In genomic region chr18:77069482-77069881, GRCh38 we compare ENCODE assay signal across 15 cellular contexts.
DNase-seq lines count a peak whose midpoint lies in the region; ATAC-seq and TF ChIP-seq lines count a peak whose summit lies in the region.
"Had no signal": no experiment of that assay in that cellular context is flagged by ENCODE, and none has a peak within 500 bp of the region (broad histone marks: within the 10 kb centered on the region; RNA-seq: fewer than 3 reads in every experiment).

No MANE protein-coding gene starts in this region.

- H3K9me3 Mint-ChIP-seq in activated naive CD4-positive, alpha-beta T cell treated with anti-CD3 and anti-CD28 coated beads, Interleukin-2, amount 50 U/mL, for 24 hours: no peaks in the 10 kb centered on the region
- H3K9me3 Mint-ChIP-seq in activated B cell treated with CpG ODN at 0.5 μM for 24 hours: peaks cover 2% of the 10 kb centered on the region

- H2BK15ac ChIP-seq in mesendoderm (replicated peaks; ENCODE audit: low read depth): no peak overlapping the region

- no peak overlapping the region for H3K4me3 ChIP-seq in testis
- no peak overlapping the region for H3K4me3 ChIP-seq in mesendoderm (ENCODE audit: low read length)
- H3K4me3 ChIP-seq: adrenal gland had no signal

- no peak overlapping the region for H3K4ac ChIP-seq in mesendoderm (ENCODE audit: low read depth, low read length)

- H3K27me3 Mint-ChIP-seq in activated naive CD4-positive, alpha-beta T cell treated with anti-CD3 and anti-CD28 coated beads, Interleukin-2, amount 50 U/mL, for 24 hours: no peaks in the 10 kb centered on the region
- no peaks in the 10 kb centered on the region for H3K27me3 Mint-ChIP-seq in activated B cell treated with CpG ODN at 0.5 μM for 24 hours

- TF ChIP-seq POLR2A in testis (IDR thresholded peaks at IDR 0.05): no peak

- no peak overlapping the region for H2BK5ac ChIP-seq in mesendoderm (ENCODE audit: low read length)

- peaks cover 16% of the 10 kb centered on the region for H3K36me3 Mint-ChIP-seq in activated naive CD4-positive, alpha-beta T cell treated with anti-CD3 and anti-CD28 coated beads, Interleukin-2, amount 50 U/mL, for 24 hours
- H3K36me3 Mint-ChIP-seq in activated B cell treated with CpG ODN at 0.5 μM for 24 hours (ENCODE audit: low read depth): peaks cover 52% of the 10 kb centered on the region

- peaks cover 25% of the 10 kb centered on the region for H3K4me1 ChIP-seq in testis
- H3K4me1 ChIP-seq in mesendoderm (ENCODE audit: control insufficient read depth, low read depth, low read length): peaks cover 2% of the 10 kb centered on the region

- H3K4me2 ChIP-seq in mesendoderm (ENCODE audit: low read length): no peak overlapping the region

- no peak for ATAC-seq in activated B cell treated with CpG ODN at 0.5 μM for 24 hours (ENCODE audit: low read depth)
- ATAC-seq: HCT116 had no signal

- WGBS in testis, 2 donors: 90 to 93% methylated on average over 14 of the region's 14 CpGs
- WGBS in mesendoderm (ENCODE audit: extremely low coverage, insufficient coverage, low lambda C conversion rate): no CpG with 5 or more reads among the region's 14 CpGs

- no peak for DNase-seq in activated naive CD4-positive, alpha-beta T cell (lab: John Stamatoyannopoulos, UW)
- DNase-seq in activated B cell treated with CpG ODN at 0.5 μM for 24 hours (no peak), mesenteric fat pad (ENCODE audit: low spot score) (peak; percentile 59), testis (no peak), mesendoderm (no peak), DMS79 treated with DMSO at 0.1 percent for 48 hours (lab: John Stamatoyannopoulos, UW) (no peak)
- DNase-seq in activated CD4-positive, CD25-positive, alpha-beta regulatory T cell treated with anti-CD3 and anti-CD28 coated beads, Interleukin-2, amount 50 U/mL, for 72 hours: no peak
- DNase-seq: NCI-H774; stimulated activated CD4-positive, alpha-beta T cell treated with anti-CD3 and anti-CD28 coated beads, Interleukin-12 subunit alpha, Interleukin-12 subunit beta, amount 100 ng/mL, for 4 hours; T1000 had no signal

- no peaks in the 10 kb centered on the region for H3K79me1 ChIP-seq in mesendoderm (ENCODE audit: low read length)

- H3K79me2 ChIP-seq in mesendoderm (ENCODE audit: control insufficient read depth, insufficient read depth, low read length): no peaks in the 10 kb centered on the region

- no peak overlapping the region for H2BK120ac ChIP-seq in mesendoderm (ENCODE audit: low read depth, low read length)

- no peak overlapping the region for H3K23ac ChIP-seq in mesendoderm (ENCODE audit: low read length)

- H3K36me3 ChIP-seq in testis (ENCODE audit: low read depth, missing control alignments): no peaks in the 10 kb centered on the region
- no peaks in the 10 kb centered on the region for H3K36me3 ChIP-seq in mesendoderm (ENCODE audit: control insufficient read depth, insufficient read depth, low read length)
- H3K36me3 ChIP-seq: adrenal gland had no signal

- H3K4me1 Mint-ChIP-seq in activated naive CD4-positive, alpha-beta T cell treated with anti-CD3 and anti-CD28 coated beads, Interleukin-2, amount 50 U/mL, for 24 hours: peaks cover 96% of the 10 kb centered on the region
- peaks cover 98% of the 10 kb centered on the region for H3K4me1 Mint-ChIP-seq in activated B cell treated with CpG ODN at 0.5 μM for 24 hours

- TF ChIP-seq CTCF in activated B cell treated with CpG ODN at 0.5 μM for 24 hours (IDR thresholded peaks at IDR 0.05) (no peak), testis (IDR thresholded peaks at IDR 0.05) (no peak)

- H2AK5ac ChIP-seq in mesendoderm (ENCODE audit: low read length): no peak overlapping the region

- no peaks in the 10 kb centered on the region for H3K27me3 ChIP-seq in testis
- no peaks in the 10 kb centered on the region for H3K27me3 ChIP-seq in mesendoderm (ENCODE audit: insufficient read depth, low read length, poor library complexity)
- H3K27me3 ChIP-seq: adrenal gland had no signal

- no peak overlapping the region for H4K8ac ChIP-seq in mesendoderm (ENCODE audit: low read depth, low read length)

- H3K18ac ChIP-seq in mesendoderm (ENCODE audit: low read length): no peak overlapping the region

- H3K56ac ChIP-seq in mesendoderm (ENCODE audit: low read length): no peak overlapping the region

- POLR2A ChIA-PET in activated B cell treated with CpG ODN at 0.5 μM for 24 hours (lab: Charles Lee): interaction anchor here (0.6 to 12.6 kb wide), 13 partner anchors 8 to 142 kb away, joined by 3 to 171 read pairs (median 4); partner anchors contain the start of gene MBP

- H4K5ac ChIP-seq in mesendoderm (ENCODE audit: low read length): no peak overlapping the region

- H3K4me3 Mint-ChIP-seq in activated naive CD4-positive, alpha-beta T cell treated with anti-CD3 and anti-CD28 coated beads, Interleukin-2, amount 50 U/mL, for 24 hours: peak overlapping the region; percentile 3
- H3K4me3 Mint-ChIP-seq in activated B cell treated with CpG ODN at 0.5 μM for 24 hours: peak overlapping the region; percentile 67

- intact Hi-C loops in activated B cell treated with CpG ODN at 0.5 μM for 24 hours (cut with micrococcal nuclease): loop anchor here (5.0 kb wide), 2 partner anchors 138 to 577 kb away; no protein-coding TSS in a partner anchor
- intact Hi-C loops in testis (cut with DNase I; ENCODE audit: low total_unique reads): loop anchor here (5.0 kb wide), 1 partner anchor 33 kb away; no protein-coding TSS in a partner anchor

- H3K27ac ChIP-seq in testis: peak overlapping the region; percentile 66 to 82
- H3K27ac ChIP-seq in mesendoderm (ENCODE audit: low read depth, low read length): no peak overlapping the region
- H3K27ac ChIP-seq: C4-2B, epithelial cell of prostate had no signal

- peak overlapping the region; percentile 72 for H3K27ac Mint-ChIP-seq in activated naive CD4-positive, alpha-beta T cell treated with anti-CD3 and anti-CD28 coated beads, Interleukin-2, amount 50 U/mL, for 24 hours
- H3K27ac Mint-ChIP-seq in activated B cell treated with CpG ODN at 0.5 μM for 24 hours: peak overlapping the region; percentile 94

- no peaks in the 10 kb centered on the region for H3K9me3 ChIP-seq in testis
- H3K9me3 ChIP-seq: adrenal gland had no signal

- CTCF ChIA-PET in activated B cell treated with CpG ODN at 0.5 μM for 24 hours (lab: Charles Lee): interaction anchor here (1.1 to 5.4 kb wide), 8 partner anchors 14 to 142 kb away, joined by 3 to 43 read pairs (median 6); no protein-coding TSS in a partner anchor

- no peak overlapping the region for H3K9ac ChIP-seq in mesendoderm (ENCODE audit: low read length)
